In the genomic region with DNA sequence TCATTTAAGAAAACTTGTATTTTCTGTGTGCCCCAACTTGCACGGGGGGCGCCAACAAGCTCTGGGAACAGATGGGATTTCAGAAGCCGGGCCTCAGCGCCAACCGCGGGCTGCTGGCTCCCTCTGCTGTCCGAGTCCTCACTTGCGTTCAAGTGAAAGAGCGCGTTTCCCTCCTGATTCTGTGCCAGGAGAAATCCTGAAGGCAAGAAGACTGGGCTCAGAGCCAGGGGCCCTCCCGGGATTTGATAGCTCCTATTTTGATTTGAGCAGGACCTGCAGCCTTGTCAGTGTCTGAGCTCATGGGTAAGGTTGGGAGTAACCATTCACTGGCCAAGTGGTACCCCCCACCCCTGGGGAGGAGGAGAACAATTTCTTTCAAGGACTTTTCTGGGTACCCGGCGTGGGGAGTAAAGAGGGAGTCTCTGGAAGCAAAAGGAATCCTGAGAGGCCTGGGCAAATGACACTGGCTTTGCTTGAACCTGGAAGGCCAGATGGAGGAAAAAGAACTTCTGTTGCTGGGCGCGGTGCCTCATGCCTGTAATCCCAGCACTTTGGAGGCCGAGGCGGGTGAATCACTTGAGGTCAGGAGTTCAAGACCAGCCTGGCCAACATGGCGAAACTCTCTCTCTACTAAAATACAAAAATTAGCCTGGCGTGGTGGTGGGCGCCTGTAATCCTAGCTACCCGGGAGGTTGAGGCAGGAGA, we compare ENCODE assay signal across 8 cellular contexts.
DNase-seq lines count a peak whose midpoint lies in the region; ATAC-seq, FAIRE-seq and TF ChIP-seq lines count a peak whose summit lies in the region.

No MANE protein-coding gene starts in this region.

- H3K9me3 ChIP-seq in SJSA1 (replicated peaks) (0 out of 2 replicates have a peak, but pooled peaks cover 2% of the 10 kb centered on the region), ovary (no peaks in the 10 kb centered on the region), thoracic aorta (peaks cover 5% of the 10 kb centered on the region)

- no peak for TF ChIP-seq POLR2A in NB4 (IDR thresholded peaks at IDR 0.05; ENCODE audit: extremely low read depth, insufficient read length)
- no peak for TF ChIP-seq POLR2A in ovary (IDR thresholded peaks at IDR 0.05)

- 23 to 25% (median 23%) methylated on average over 21 of the region's 21 CpGs for WGBS in ovary, 3 donors

- TF ChIP-seq EP300 in ovary (IDR thresholded peaks at IDR 0.05): no peak

- DNase-seq in NB4 (ENCODE audit: low read depth) (peak; percentile 80), SJSA1 (ENCODE audit: low read depth in 1 of 2, low spot score in 2 of 2) (peak; percentile 83 to 89), globus pallidus (ENCODE audit: low spot score) (peak; percentile 76), ovary (peak; percentile 81 to 94 (median 92)), thoracic aorta (ENCODE audit: low spot score) (peak; percentile 66)
- DNase-seq in activated naive CD4-positive, alpha-beta T cell treated with Interleukin-2 at 50 U/mL for 16 hours: peak; percentile 73

- peak; percentile 71 for FAIRE-seq in G401.6 (lab: Jason Lieb, UNC)

- H3K4me1 ChIP-seq in SJSA1 (replicated peaks): peaks cover 11% of the 10 kb centered on the region
- H3K4me1 ChIP-seq in ovary (ENCODE audit: insufficient read depth): peaks cover 4% of the 10 kb centered on the region
- H3K4me1 ChIP-seq in thoracic aorta (ENCODE audit: control insufficient read depth in 1 of 2, low read depth in 2 of 2): peaks cover 2 to 4% of the 10 kb centered on the region in 2 donors

- TF ChIP-seq CTCF in NB4 (IDR thresholded peaks at IDR 0.05; ENCODE audit: low read depth, low read length) (peak; percentile 78), ovary (IDR thresholded peaks at IDR 0.05) (peak; percentile 76 to 82 (median 79)), thoracic aorta (IDR thresholded peaks at IDR 0.05) (peak; percentile 91)

- H3K27ac ChIP-seq in SJSA1: peak overlapping the region; percentile 52
- no peak overlapping the region for H3K27ac ChIP-seq in ovary
- H3K27ac ChIP-seq in thoracic aorta: no peak overlapping the region

- H3K27me3 ChIP-seq in SJSA1 (replicated peaks) (no peaks in the 10 kb centered on the region), ovary (no peaks in the 10 kb centered on the region), thoracic aorta (replicated peaks; ENCODE audit: insufficient read depth) (no peaks in the 10 kb centered on the region)

- H3K4me3 ChIP-seq in NB4 (ENCODE audit: low read depth, low read length) (no peak overlapping the region), SJSA1 (no peak overlapping the region), ovary (no peak overlapping the region), thoracic aorta (peak overlapping the region; percentile 55)

- no peaks in the 10 kb centered on the region for H3K36me3 ChIP-seq in SJSA1
- no peaks in the 10 kb centered on the region for H3K36me3 ChIP-seq in ovary
- no peaks in the 10 kb centered on the region for H3K36me3 ChIP-seq in thoracic aorta

- intact Hi-C loops in ovary (cut with DNase I): loop anchor here (2.0 to 10.0 kb wide), 4 partner anchors 428 to 616 kb away; partner anchors contain the start of gene SIPA1L1 (in 3 of the 4)

- no peak for ATAC-seq in thoracic aorta (ENCODE audit: insufficient number of reproducible peaks, low FRiP score, low read depth)
- ATAC-seq in HG03025 (IDR thresholded peaks at IDR 0.05; ENCODE audit: low FRiP score, unreplicated experiment): no peak
